Comparison of ENCODE assay signal across 8 cellular contexts in genomic region chr12:2794261-2794735, GRCh38. TPM values are rescaled to one million over a fixed set of nuclear protein-coding genes. Genes with fewer than 3 reads are reported as not detected.
A peak's percentile ranks its signal among the peaks of the same experiment; 100 is the strongest.
DNase-seq lines count a peak whose midpoint lies in the region; ATAC-seq and TF ChIP-seq lines count a peak whose summit lies in the region.

No MANE protein-coding gene starts in this region.

- POLR2A ChIA-PET in AG04450 (lab: Yijun Ruan, JAX), result interaction anchor here (0.9 kb wide), 1 partner anchor 18 kb away, joined by 4 read pairs; the partner anchor contains the start of gene ITFG2

- ATAC-seq in GM21619 (IDR thresholded peaks at IDR 0.05; ENCODE audit: unreplicated experiment) (peak; percentile 4), left lung (peak; percentile 50)

- H3K9me3 ChIP-seq in AG04450 (ENCODE audit: control insufficient read depth, insufficient read depth, low read length), result no peaks in the 10 kb centered on the region; the same call in 1 of the 2 replicates
- peaks cover 6% of the 10 kb centered on the region; the same call in 1 of the 2 replicates for H3K9me3 ChIP-seq in SJSA1 (replicated peaks)
- no peaks in the 10 kb centered on the region for H3K9me3 ChIP-seq in colonic mucosa
- H3K9me3 ChIP-seq in left lung, result no peaks in the 10 kb centered on the region

- H3K4me1 ChIP-seq in SJSA1 (replicated peaks) (peaks cover 27% of the 10 kb centered on the region), colonic mucosa (peaks cover 8% of the 10 kb centered on the region), left lung (peaks cover 9 to 23% of the 10 kb centered on the region in 2 donors)

- no peak for DNase-seq in AG04450 (ENCODE audit: low read depth, low spot score)
- no peak for DNase-seq in SJSA1 (ENCODE audit: low read depth in 1 of 2, low spot score in 2 of 2)
- DNase-seq in colonic mucosa, result peak; percentile 86
- peak in 1 of 2 donors; percentile 85 for DNase-seq in left lung
- DNase-seq in stimulated activated CD4-positive, alpha-beta T cell treated with anti-CD3 and anti-CD28 coated beads, Interleukin-4, amount 100 ng/mL, for 24 hours, result peak; percentile 26
- DNase-seq in NCI-H1048 (lab: John Stamatoyannopoulos, UW), result no peak
- DNase-seq in NCI-H2196 treated with DMSO at 0.1 percent for 48 hours (lab: John Stamatoyannopoulos, UW; ENCODE audit: unreplicated experiment), result no peak

- peak overlapping the region; percentile 59 to 82 for H3K9ac ChIP-seq in colonic mucosa (ENCODE audit: low read depth in 2 of 2, low read length in 2 of 2)

- H3K27ac ChIP-seq in AG04450 (ENCODE audit: low read depth, low read length) (no peak overlapping the region), SJSA1 (no peak overlapping the region), colonic mucosa (peak overlapping the region; percentile 64), left lung (peak overlapping the region; percentile 57 to 85)

- H3K27me3 ChIP-seq in AG04450 (ENCODE audit: control insufficient read depth, insufficient read depth, low read length) (peaks cover 14% of the 10 kb centered on the region), SJSA1 (replicated peaks) (no peaks in the 10 kb centered on the region; the same call in 1 of the 2 replicates), colonic mucosa (no peaks in the 10 kb centered on the region), left lung (peaks cover 0 to 20% of the 10 kb centered on the region in 2 donors)

- CTCF ChIA-PET in AG04450 (lab: Charles Lee), result interaction anchor here (2.2 kb wide), 1 partner anchor 10 kb away, joined by 7 read pairs; no protein-coding TSS in a partner anchor

- TF ChIP-seq CTCF in AG04450 (IDR thresholded peaks at IDR 0.05; ENCODE audit: low read depth, low read length) (no peak), colonic mucosa (IDR thresholded peaks at IDR 0.05) (no peak), left lung (IDR thresholded peaks at IDR 0.05) (no peak)

- H3K4me3 ChIP-seq in AG04450 (ENCODE audit: low read depth, low read length), result peak overlapping the region; percentile 92
- peak overlapping the region; percentile 99 for H3K4me3 ChIP-seq in SJSA1
- peak overlapping the region; percentile 57 for H3K4me3 ChIP-seq in colonic mucosa
- H3K4me3 ChIP-seq in left lung, result peak overlapping the region; percentile 72 to 91

- H3K36me3 ChIP-seq in SJSA1 (peaks cover 42% of the 10 kb centered on the region), colonic mucosa (peaks cover 9% of the 10 kb centered on the region), left lung (peaks cover 0 to 22% of the 10 kb centered on the region in 2 donors)

- intact Hi-C loops in colonic mucosa (cut with DNase I), result no loop called here
- intact Hi-C loops in left lung (cut with DNase I), result no loop called here

RNA-seq across cellular contexts. Expression of gene FKBP4, which starts 0.5 kb away (rescaled TPM):
- polyA plus RNA-seq in AG04450 (2011; rRNA removed), result 30.0 and 34.1 TPM in 2 replicates
- polyA minus RNA-seq in AG04450 (2011; rRNA and poly(A)+ RNA removed), result 34.1 and 35.3 TPM in 2 replicates
- 81.8 and 91.1 TPM in 2 replicates for total RNA-seq in SJSA1 (2014; rRNA removed; shearing (Covaris generic))
- total RNA-seq in colonic mucosa, result 100 to 1,000 TPM in 1 of 2 donors, 10 to 100 TPM in 1; 63.1 to 274 TPM
- total RNA-seq in left lung, result 10 to 100 TPM; 48.1 to 80.9 TPM

RNA-seq across cellular contexts. Expression of gene ITFG2, which starts 18.2 kb away (rescaled TPM):
- polyA plus RNA-seq in AG04450 (2011; rRNA removed), result 17.4 and 18.6 TPM in 2 replicates
- polyA minus RNA-seq in AG04450 (2011; rRNA and poly(A)+ RNA removed), result 23.6 and 42.5 TPM in 2 replicates
- 19.7 and 22.7 TPM in 2 replicates for total RNA-seq in SJSA1 (2014; rRNA removed; shearing (Covaris generic))
- total RNA-seq in colonic mucosa (10 to 100 TPM; 19.4 to 34.8 TPM), left lung (10 to 100 TPM; 29.0 to 32.1 TPM)

RNA-seq across cellular contexts. Expression of gene NRIP2, which starts 40.5 kb away (rescaled TPM):
- 0.66 and 0.99 TPM in 2 replicates for polyA plus RNA-seq in AG04450 (2011; rRNA removed)
- 0.74 and 0.92 TPM in 2 replicates for polyA minus RNA-seq in AG04450 (2011; rRNA and poly(A)+ RNA removed)
- 0.32 TPM in 1 of 2 replicates, not detected in the other for total RNA-seq in SJSA1 (2014; rRNA removed; shearing (Covaris generic))
- under 1 TPM; 0.49 to 0.77 TPM for total RNA-seq in colonic mucosa
- total RNA-seq in left lung, result under 1 TPM; 0.79 to 0.96 TPM

Comparison
In these comparisons a context has a peak if more than half of its experiments do, and no peak if none do; other contexts are left out.
1. DNase-seq: peak in colonic mucosa (single experiment) and stimulated activated CD4-positive, alpha-beta T cell treated with anti-CD3 and anti-CD28 coated beads, Interleukin-4, amount 100 ng/mL, for 24 hours (single experiment); none in AG04450 (single experiment), SJSA1 (0 of 2), NCI-H1048 (single experiment) and NCI-H2196 treated with DMSO at 0.1 percent for 48 hours (single experiment).
2. H3K27ac ChIP-seq: peak in colonic mucosa (single experiment) and left lung (2 of 2); none in AG04450 (single experiment) and SJSA1 (single experiment).
3. Peak in every context shown above with its lines, with median percentiles within 50 percentile points of each other: H3K4me3 ChIP-seq.